ENCODE assay signal across 1 cellular context in the genomic region with DNA sequence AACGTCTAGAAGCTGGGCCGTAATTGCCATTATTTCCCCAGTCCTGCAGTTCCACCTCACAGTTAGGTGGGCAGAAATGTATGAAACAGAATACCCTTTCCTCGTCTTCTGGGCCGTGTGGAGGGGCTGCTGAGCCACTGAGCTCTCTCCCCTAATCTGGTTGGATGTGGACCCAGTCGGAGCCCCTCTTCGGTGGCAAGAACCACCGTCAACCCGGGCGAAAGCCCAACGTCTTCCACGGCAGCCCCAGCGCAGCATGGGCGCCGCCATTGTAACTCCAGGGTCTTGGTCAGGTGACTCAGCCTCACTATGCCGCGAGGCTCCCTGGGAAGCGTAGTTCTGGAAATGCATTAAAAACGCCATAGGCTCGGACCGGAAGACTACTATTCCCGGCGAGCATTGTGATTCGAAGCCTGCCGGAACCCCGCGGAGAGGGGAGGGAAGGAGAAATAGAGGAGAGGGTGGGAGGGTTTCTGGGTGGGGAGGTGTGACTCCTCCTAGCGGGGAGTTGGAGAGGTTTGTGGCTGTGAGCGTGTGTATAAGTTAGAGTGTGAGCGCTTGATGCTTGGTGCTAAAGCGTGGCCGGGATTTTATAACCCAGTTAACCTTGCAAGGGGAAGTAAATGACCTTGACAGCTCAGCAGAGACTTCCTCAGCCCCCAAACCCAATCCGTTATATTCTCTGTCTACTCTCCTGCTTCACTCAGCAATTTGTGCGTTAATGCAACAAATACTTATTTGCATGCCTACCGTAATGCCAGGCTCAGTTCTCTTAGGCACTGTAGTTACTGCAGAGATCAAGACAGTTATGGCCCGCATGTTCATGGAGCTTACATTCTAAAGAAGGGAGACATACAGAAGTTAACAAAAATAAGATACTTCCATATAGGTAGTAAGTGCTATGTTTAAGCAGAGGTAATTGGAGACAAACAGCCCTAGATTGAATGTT.
TF ChIP-seq lines count a peak whose summit lies in the region.

A gene with protein sequence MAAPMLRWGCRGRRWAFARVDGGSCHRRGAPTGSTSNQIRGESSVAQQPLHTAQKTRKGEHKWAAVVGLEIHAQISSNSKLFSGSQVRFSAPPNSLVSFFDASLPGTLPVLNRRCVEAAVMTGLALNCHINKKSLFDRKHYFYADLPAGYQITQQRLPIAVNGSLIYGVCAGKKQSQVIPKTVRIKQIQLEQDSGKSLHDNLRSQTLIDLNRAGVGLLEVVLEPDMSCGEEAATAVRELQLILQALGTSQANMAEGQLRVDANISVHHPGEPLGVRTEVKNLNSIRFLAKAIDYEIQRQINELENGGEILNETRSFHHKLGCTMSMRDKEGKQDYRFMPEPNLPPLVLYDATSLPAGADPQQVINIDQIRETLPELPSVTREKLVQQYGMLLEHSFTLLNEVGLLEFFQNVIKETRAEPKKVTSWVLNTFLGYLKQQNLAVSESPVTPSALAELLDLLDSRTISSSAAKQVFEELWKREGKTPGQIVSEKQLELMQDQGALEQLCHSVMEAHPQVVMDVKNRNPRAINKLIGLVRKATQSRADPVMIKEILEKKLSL (minus strand): TSS at position 295 of the 949 bp plus-strand sequence. CDS start 25 bp downstream, at position 270.

TF ChIP-seq in GM12878, 131 proteins besides CTCF, POLR2A, EP300 and RAD21 (continued from another document and continues in another):
- TF ChIP-seq, protein P1, sequence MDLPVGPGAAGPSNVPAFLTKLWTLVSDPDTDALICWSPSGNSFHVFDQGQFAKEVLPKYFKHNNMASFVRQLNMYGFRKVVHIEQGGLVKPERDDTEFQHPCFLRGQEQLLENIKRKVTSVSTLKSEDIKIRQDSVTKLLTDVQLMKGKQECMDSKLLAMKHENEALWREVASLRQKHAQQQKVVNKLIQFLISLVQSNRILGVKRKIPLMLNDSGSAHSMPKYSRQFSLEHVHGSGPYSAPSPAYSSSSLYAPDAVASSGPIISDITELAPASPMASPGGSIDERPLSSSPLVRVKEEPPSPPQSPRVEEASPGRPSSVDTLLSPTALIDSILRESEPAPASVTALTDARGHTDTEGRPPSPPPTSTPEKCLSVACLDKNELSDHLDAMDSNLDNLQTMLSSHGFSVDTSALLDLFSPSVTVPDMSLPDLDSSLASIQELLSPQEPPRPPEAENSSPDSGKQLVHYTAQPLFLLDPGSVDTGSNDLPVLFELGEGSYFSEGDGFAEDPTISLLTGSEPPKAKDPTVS (IDR thresholded peaks at IDR 0.05; ENCODE audit: low read depth, low read length) = peak; percentile 27; the same call in 1 of the 2 replicates
- TF ChIP-seq, protein P2, sequence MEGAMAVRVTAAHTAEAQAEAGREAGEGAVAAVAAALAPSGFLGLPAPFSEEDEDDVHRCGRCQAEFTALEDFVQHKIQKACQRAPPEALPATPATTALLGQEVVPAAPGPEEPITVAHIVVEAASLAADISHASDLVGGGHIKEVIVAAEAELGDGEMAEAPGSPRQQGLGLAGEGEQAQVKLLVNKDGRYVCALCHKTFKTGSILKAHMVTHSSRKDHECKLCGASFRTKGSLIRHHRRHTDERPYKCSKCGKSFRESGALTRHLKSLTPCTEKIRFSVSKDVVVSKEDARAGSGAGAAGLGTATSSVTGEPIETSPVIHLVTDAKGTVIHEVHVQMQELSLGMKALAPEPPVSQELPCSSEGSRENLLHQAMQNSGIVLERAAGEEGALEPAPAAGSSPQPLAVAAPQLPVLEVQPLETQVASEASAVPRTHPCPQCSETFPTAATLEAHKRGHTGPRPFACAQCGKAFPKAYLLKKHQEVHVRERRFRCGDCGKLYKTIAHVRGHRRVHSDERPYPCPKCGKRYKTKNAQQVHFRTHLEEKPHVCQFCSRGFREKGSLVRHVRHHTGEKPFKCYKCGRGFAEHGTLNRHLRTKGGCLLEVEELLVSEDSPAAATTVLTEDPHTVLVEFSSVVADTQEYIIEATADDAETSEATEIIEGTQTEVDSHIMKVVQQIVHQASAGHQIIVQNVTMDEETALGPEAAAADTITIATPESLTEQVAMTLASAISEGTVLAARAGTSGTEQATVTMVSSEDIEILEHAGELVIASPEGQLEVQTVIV (IDR thresholded peaks at IDR 0.05; ENCODE audit: borderline replicate concordance, partially characterized antibody) = no peak
- TF ChIP-seq IKZF2 (IDR thresholded peaks at IDR 0.05) (no peak), CREM (IDR thresholded peaks at IDR 0.05; ENCODE audit: low read depth) (peak; percentile 95), MYC (IDR thresholded peaks at IDR 0.05; ENCODE audit: insufficient read depth, insufficient read length, insufficient replicate concordance, low read length, severe bottlenecking) (no peak), SMARCA5 (IDR thresholded peaks at IDR 0.05) (0 out of 2 replicates have a peak, but pooled peaks have one; percentile 19), IKZF1 (conservative IDR thresholded peaks at IDR 0.05) (peak; percentile 99), SMC3 (IDR thresholded peaks at IDR 0.05; ENCODE audit: borderline replicate concordance, low read length) (peak; percentile 27; the same call in 1 of the 2 replicates), POLR2AphosphoS2 (IDR thresholded peaks at IDR 0.05; ENCODE audit: low read depth, low read length) (no peak), CREB1 (IDR thresholded peaks at IDR 0.05; ENCODE audit: low read depth) (peak; percentile 90), POLR2AphosphoS5 (IDR thresholded peaks at IDR 0.05; ENCODE audit: low read length) (peak; percentile 78; the same call in 1 of the 2 replicates), RFX5 (IDR thresholded peaks at IDR 0.05; ENCODE audit: low read depth, low read length) (no peak), NR2C1 (IDR thresholded peaks at IDR 0.05) (peak; percentile 65), CHD1 (IDR thresholded peaks at IDR 0.05; ENCODE audit: low read depth, low read length) (no peak), RCOR1 (conservative IDR thresholded peaks at IDR 0.05; ENCODE audit: low read depth, low read length) (no peak), SUPT20H (IDR thresholded peaks at IDR 0.05; ENCODE audit: borderline replicate concordance, control insufficient read depth, low read depth, low read length) (no peak), CHD4 (IDR thresholded peaks at IDR 0.05) (no peak), IRF4 (IDR thresholded peaks at IDR 0.05; ENCODE audit: low read depth, low read length) (no peak), CBFB (IDR thresholded peaks at IDR 0.05; ENCODE audit: low read depth) (no peak), BHLHE40 (IDR thresholded peaks at IDR 0.05; ENCODE audit: borderline replicate concordance in 1 of 2, low read depth in 2 of 2, low read length in 1 of 2) (peak; percentile 39 to 54; a peak in 2 of 4 replicates), YY1 (IDR thresholded peaks at IDR 0.05; ENCODE audit: low read depth, low read length) (peak; percentile 100), RELA (IDR thresholded peaks at IDR 0.05; ENCODE audit: borderline replicate concordance, partially characterized antibody) (no peak), CHD2 (IDR thresholded peaks at IDR 0.05; ENCODE audit: borderline replicate concordance, low read depth, low read length) (peak; percentile 79; the same call in 1 of the 2 replicates), MEF2A (IDR thresholded peaks at IDR 0.05; ENCODE audit: insufficient read depth, low read depth, low read length) (0 out of 2 replicates have a peak, but pooled peaks have one; percentile 26), ZNF207 (IDR thresholded peaks at IDR 0.05; ENCODE audit: borderline replicate concordance) (0 out of 2 replicates have a peak, but pooled peaks have one; percentile 46), ZNF274 (IDR thresholded peaks at IDR 0.05; ENCODE audit: insufficient read depth, insufficient read length) (no peak), STAT3 (IDR thresholded peaks at IDR 0.05; ENCODE audit: low read depth, low read length) (no peak)
- TF ChIP-seq, protein P3, sequence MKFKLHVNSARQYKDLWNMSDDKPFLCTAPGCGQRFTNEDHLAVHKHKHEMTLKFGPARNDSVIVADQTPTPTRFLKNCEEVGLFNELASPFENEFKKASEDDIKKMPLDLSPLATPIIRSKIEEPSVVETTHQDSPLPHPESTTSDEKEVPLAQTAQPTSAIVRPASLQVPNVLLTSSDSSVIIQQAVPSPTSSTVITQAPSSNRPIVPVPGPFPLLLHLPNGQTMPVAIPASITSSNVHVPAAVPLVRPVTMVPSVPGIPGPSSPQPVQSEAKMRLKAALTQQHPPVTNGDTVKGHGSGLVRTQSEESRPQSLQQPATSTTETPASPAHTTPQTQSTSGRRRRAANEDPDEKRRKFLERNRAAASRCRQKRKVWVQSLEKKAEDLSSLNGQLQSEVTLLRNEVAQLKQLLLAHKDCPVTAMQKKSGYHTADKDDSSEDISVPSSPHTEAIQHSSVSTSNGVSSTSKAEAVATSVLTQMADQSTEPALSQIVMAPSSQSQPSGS (IDR thresholded peaks at IDR 0.05; ENCODE audit: low read length) = no peak
- TF ChIP-seq, protein P4, sequence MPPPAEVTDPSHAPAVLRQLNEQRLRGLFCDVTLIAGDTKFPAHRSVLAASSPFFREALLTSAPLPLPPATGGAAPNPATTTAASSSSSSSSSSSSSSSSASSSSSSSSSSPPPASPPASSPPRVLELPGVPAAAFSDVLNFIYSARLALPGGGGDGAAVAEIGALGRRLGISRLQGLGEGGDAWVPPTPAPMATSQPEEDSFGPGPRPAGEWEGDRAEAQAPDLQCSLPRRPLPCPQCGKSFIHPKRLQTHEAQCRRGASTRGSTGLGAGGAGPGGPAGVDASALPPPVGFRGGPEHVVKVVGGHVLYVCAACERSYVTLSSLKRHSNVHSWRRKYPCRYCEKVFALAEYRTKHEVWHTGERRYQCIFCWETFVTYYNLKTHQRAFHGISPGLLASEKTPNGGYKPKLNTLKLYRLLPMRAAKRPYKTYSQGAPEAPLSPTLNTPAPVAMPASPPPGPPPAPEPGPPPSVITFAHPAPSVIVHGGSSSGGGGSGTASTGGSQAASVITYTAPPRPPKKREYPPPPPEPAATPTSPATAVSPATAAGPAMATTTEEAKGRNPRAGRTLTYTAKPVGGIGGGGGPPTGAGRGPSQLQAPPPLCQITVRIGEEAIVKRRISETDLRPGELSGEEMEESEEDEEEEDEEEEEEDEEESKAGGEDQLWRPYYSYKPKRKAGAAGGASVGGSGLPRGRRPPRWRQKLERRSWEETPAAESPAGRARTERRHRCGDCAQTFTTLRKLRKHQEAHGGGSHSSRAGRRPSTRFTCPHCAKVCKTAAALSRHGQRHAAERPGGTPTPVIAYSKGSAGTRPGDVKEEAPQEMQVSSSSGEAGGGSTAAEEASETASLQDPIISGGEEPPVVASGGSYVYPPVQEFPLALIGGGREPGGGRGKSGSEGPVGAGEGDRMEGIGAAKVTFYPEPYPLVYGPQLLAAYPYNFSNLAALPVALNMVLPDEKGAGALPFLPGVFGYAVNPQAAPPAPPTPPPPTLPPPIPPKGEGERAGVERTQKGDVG (CRISPR knock-in tag; IDR thresholded peaks at IDR 0.05) = no peak
- TF ChIP-seq, protein P5, sequence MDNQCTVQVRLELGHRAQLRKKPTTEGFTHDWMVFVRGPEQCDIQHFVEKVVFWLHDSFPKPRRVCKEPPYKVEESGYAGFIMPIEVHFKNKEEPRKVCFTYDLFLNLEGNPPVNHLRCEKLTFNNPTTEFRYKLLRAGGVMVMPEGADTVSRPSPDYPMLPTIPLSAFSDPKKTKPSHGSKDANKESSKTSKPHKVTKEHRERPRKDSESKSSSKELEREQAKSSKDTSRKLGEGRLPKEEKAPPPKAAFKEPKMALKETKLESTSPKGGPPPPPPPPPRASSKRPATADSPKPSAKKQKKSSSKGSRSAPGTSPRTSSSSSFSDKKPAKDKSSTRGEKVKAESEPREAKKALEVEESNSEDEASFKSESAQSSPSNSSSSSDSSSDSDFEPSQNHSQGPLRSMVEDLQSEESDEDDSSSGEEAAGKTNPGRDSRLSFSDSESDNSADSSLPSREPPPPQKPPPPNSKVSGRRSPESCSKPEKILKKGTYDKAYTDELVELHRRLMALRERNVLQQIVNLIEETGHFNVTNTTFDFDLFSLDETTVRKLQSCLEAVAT (IDR thresholded peaks at IDR 0.05) = no peak
- TF ChIP-seq, protein P6, sequence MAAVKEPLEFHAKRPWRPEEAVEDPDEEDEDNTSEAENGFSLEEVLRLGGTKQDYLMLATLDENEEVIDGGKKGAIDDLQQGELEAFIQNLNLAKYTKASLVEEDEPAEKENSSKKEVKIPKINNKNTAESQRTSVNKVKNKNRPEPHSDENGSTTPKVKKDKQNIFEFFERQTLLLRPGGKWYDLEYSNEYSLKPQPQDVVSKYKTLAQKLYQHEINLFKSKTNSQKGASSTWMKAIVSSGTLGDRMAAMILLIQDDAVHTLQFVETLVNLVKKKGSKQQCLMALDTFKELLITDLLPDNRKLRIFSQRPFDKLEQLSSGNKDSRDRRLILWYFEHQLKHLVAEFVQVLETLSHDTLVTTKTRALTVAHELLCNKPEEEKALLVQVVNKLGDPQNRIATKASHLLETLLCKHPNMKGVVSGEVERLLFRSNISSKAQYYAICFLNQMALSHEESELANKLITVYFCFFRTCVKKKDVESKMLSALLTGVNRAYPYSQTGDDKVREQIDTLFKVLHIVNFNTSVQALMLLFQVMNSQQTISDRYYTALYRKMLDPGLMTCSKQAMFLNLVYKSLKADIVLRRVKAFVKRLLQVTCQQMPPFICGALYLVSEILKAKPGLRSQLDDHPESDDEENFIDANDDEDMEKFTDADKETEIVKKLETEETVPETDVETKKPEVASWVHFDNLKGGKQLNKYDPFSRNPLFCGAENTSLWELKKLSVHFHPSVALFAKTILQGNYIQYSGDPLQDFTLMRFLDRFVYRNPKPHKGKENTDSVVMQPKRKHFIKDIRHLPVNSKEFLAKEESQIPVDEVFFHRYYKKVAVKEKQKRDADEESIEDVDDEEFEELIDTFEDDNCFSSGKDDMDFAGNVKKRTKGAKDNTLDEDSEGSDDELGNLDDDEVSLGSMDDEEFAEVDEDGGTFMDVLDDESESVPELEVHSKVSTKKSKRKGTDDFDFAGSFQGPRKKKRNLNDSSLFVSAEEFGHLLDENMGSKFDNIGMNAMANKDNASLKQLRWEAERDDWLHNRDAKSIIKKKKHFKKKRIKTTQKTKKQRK (IDR thresholded peaks at IDR 0.05; ENCODE audit: low read depth, low read length) = peak; percentile 46; the same call in 1 of the 2 replicates
- TF ChIP-seq, protein P7, sequence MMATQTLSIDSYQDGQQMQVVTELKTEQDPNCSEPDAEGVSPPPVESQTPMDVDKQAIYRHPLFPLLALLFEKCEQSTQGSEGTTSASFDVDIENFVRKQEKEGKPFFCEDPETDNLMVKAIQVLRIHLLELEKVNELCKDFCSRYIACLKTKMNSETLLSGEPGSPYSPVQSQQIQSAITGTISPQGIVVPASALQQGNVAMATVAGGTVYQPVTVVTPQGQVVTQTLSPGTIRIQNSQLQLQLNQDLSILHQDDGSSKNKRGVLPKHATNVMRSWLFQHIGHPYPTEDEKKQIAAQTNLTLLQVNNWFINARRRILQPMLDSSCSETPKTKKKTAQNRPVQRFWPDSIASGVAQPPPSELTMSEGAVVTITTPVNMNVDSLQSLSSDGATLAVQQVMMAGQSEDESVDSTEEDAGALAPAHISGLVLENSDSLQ (IDR thresholded peaks at IDR 0.05) = no peak
